Comparison of ENCODE assay signal across 1 cellular context in the genomic region with DNA sequence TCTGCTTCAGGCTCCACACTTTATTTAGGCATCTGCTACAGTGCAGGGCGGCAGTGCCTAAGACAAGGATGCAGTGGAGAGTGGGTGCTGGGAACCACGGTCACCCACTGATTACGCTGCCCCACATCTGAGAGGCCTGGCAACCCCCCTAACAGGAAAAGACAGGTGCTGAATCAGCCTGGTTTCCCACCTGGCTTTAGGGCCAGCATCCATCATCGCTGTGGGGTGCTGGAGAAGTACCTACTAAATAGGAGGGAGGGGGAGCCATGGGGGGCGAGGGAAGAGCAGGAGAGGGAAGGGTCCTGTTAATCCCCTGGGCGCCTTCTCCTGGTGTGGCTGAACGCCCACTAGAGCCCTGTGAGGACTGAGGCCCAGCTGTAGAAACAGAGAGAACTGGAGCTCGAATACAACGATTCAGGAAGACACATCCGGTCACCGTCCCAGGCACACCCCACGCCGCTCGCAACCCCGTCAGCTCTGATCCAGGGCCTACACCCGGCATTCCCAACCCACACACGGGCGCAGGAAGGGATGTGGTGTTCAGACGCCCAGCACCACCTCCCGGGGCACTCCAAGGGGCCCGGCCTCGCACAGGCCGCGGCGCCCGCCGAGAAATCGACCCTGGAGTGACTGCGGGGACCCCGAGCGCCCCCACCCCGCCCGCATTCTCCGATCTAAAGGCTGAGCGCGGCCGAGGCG.
A peak's percentile ranks its signal among the peaks of the same experiment; 100 is the strongest.
TF ChIP-seq lines count a peak whose summit lies in the region.

No MANE protein-coding gene starts in this region.

TF ChIP-seq in HEK293, 187 proteins besides CTCF, POLR2A, EP300 and RAD21 (continued from another document):
- TF ChIP-seq ZNF362 (tag by site-specific recombination; IDR thresholded peaks at IDR 0.05), result no peak
- TF ChIP-seq EGR2 (tag by site-specific recombination; IDR thresholded peaks at IDR 0.05; ENCODE audit: low read depth), result peak; percentile 48; the same call in 1 of the 2 replicates
- TF ChIP-seq SETDB1 (IDR thresholded peaks at IDR 0.05; ENCODE audit: insufficient read length, low read length), result no peak
- TF ChIP-seq ZNF664 (tag by site-specific recombination; IDR thresholded peaks at IDR 0.05), result no peak
- TF ChIP-seq ZNF423 (tag by site-specific recombination; IDR thresholded peaks at IDR 0.05), result no peak
- no peak for TF ChIP-seq KLF7 (tag by site-specific recombination; IDR thresholded peaks at IDR 0.05; ENCODE audit: borderline replicate concordance)
- TF ChIP-seq PATZ1 (tag by site-specific recombination; IDR thresholded peaks at IDR 0.05), result 0 out of 2 replicates have a peak, but pooled peaks have one; percentile 15
- TF ChIP-seq FEZF1 (tag by site-specific recombination; IDR thresholded peaks at IDR 0.05), result no peak
- no peak for TF ChIP-seq ZNF792 (tag by site-specific recombination; IDR thresholded peaks at IDR 0.05)
- TF ChIP-seq ZNF175 (tag by site-specific recombination; IDR thresholded peaks at IDR 0.05), result no peak
- no peak for TF ChIP-seq ZNF391 (tag by site-specific recombination; IDR thresholded peaks at IDR 0.05; ENCODE audit: borderline replicate concordance, low read depth)
- no peak for TF ChIP-seq GLI2 (tag by site-specific recombination; IDR thresholded peaks at IDR 0.05; ENCODE audit: borderline replicate concordance, low read depth)
- TF ChIP-seq, protein P1, sequence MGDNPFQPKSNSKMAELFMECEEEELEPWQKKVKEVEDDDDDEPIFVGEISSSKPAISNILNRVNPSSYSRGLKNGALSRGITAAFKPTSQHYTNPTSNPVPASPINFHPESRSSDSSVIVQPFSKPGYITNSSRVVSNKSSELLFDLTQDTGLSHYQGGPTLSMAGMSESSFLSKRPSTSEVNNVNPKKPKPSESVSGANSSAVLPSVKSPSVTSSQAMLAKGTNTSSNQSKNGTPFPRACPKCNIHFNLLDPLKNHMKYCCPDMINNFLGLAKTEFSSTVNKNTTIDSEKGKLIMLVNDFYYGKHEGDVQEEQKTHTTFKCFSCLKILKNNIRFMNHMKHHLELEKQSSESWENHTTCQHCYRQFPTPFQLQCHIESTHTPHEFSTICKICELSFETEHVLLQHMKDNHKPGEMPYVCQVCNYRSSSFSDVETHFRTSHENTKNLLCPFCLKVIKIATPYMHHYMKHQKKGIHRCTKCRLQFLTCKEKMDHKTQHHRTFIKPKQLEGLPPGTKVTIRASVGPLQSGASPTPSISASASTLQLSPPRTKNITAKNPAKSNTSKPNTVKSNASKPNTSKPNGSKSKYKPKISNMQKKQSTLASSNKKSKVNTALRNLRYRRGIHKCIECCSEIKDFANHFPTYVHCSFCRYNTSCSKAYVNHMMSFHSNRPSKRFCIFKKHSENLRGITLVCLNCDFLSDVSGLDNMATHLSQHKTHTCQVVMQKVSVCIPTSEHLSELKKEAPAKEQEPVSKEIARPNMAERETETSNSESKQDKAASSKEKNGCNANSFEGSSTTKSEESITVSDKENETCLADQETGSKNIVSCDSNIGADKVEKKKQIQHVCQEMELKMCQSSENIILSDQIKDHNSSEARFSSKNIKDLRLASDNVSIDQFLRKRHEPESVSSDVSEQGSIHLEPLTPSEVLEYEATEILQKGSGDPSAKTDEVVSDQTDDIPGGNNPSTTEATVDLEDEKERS (tag by site-specific recombination; IDR thresholded peaks at IDR 0.05), result no peak
- TF ChIP-seq ZNF544 (tag by site-specific recombination; IDR thresholded peaks at IDR 0.05), result no peak
